ENCODE assay signal across 16 cellular contexts in the genomic region with DNA sequence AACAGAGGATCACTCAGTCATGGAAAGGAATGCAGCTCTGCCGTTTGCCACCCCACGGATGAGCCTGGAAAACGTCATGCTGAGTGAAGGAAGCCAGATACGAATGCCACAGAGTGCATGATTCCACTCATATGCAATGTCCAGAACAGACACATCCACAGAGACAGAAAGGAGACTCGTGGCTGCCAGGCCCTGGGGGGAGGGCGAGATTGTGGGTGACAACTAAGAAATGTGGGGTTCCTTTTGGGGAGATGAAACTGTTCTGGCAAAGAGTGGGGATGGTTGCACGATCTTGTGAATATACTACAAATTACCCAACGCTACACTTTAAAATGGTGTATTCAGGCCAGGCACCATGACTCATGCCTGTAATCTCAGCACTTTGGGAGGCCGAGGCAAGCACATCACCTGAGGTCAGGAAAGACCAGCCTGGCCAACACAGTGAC. TPM values are rescaled to one million over a fixed set of nuclear protein-coding genes. Genes with fewer than 3 reads are reported as not detected.
A peak's percentile ranks its signal among the peaks of the same experiment; 100 is the strongest.
DNase-seq lines count a peak whose midpoint lies in the region; ATAC-seq and TF ChIP-seq lines count a peak whose summit lies in the region.
"Had no signal": no experiment of that assay in that cellular context is flagged by ENCODE, and none has a peak within 500 bp of the region (broad histone marks: within the 10 kb centered on the region; RNA-seq: fewer than 3 reads in every experiment).

No MANE protein-coding gene starts in this region.

- 80 to 86% methylated on average over 9 of the region's 9 CpGs for WGBS in sigmoid colon, 2 donors
- WGBS in esophagus squamous epithelium, 2 donors: 58 to 61% methylated on average over 8 to 9 of the region's 9 CpGs

- DNase-seq in T-helper 2 cell treated with Interferon-gamma antibody and Interleukin-4, amounts not matched to agents 5 μg/mL and 100 μg/mL, for 36 hours (ENCODE audit: low spot score): no peak
- DNase-seq in T-helper 2 cell (no peak), T-helper 17 cell (no peak), Right ventricle myocardium superior (no peak), sigmoid colon (peak; percentile 86), esophagus squamous epithelium (lab: John Stamatoyannopoulos, UW) (no peak), DMS114 treated with DMSO at 0.1 percent for 48 hours (lab: John Stamatoyannopoulos, UW; ENCODE audit: unreplicated experiment) (no peak)
- DNase-seq: 8988T; activated effector memory CD4-positive, alpha-beta T cell treated with anti-CD3 and anti-CD28 coated beads, Interleukin-2, amount 50 U/mL, for 16 hours; gastrocnemius medialis; left lung; ovary; RPMI8226; substantia nigra had no signal

- TF ChIP-seq CTCF in sigmoid colon (IDR thresholded peaks at IDR 0.05) (no peak), esophagus squamous epithelium (IDR thresholded peaks at IDR 0.05) (no peak)

- H3K27ac ChIP-seq in sigmoid colon (peak overlapping the region; percentile 72 to 92 (median 88)), esophagus squamous epithelium (no peak overlapping the region)
- H3K27ac ChIP-seq: gastrocnemius medialis, left lung, ovary had no signal

- peaks cover 0 to 8% (median 3%) of the 10 kb centered on the region in 3 donors for H3K27me3 ChIP-seq in sigmoid colon
- H3K27me3 ChIP-seq in esophagus squamous epithelium: peaks cover 0 to 28% (median 0%) of the 10 kb centered on the region in 4 donors
- H3K27me3 ChIP-seq: ovary had no signal

- no peaks in the 10 kb centered on the region for H3K36me3 ChIP-seq in sigmoid colon
- no peaks in the 10 kb centered on the region for H3K36me3 ChIP-seq in esophagus squamous epithelium
- H3K36me3 ChIP-seq: gastrocnemius medialis, left lung, ovary had no signal

- H3K4me1 ChIP-seq in sigmoid colon: peaks cover 0 to 50% (median 37%) of the 10 kb centered on the region in 4 donors
- peaks cover 0 to 10% (median 8%) of the 10 kb centered on the region in 3 donors for H3K4me1 ChIP-seq in esophagus squamous epithelium
- H3K4me1 ChIP-seq: gastrocnemius medialis had no signal

- H3K36me3 Mint-ChIP-seq in T-helper 2 cell treated with Interferon-gamma antibody and Interleukin-4, amounts not matched to agents 5 μg/mL and 100 μg/mL, for 36 hours (ENCODE audit: low read depth): no peaks in the 10 kb centered on the region
- H3K36me3 Mint-ChIP-seq in T-helper 17 cell (ENCODE audit: low read depth): no peaks in the 10 kb centered on the region

- H3K9me3 ChIP-seq in T-helper 17 cell (ENCODE audit: control insufficient read depth, low read length, poor library complexity, severe bottlenecking) (no peaks in the 10 kb centered on the region), sigmoid colon (no peaks in the 10 kb centered on the region), esophagus squamous epithelium (no peaks in the 10 kb centered on the region)
- H3K9me3 ChIP-seq: gastrocnemius medialis, left lung, ovary had no signal

- H3K27ac Mint-ChIP-seq in T-helper 2 cell treated with Interferon-gamma antibody and Interleukin-4, amounts not matched to agents 5 μg/mL and 100 μg/mL, for 36 hours: peak overlapping the region; percentile 35
- peak overlapping the region; percentile 86 for H3K27ac Mint-ChIP-seq in T-helper 17 cell

- TF ChIP-seq EP300 in sigmoid colon (IDR thresholded peaks at IDR 0.05): peak; percentile 58 to 91 (median 73)

- ATAC-seq in T-helper 17 cell: no peak
- ATAC-seq in Right ventricle myocardium superior (ENCODE audit: poor library complexity): peak; percentile 91
- no peak for ATAC-seq in GM21390 (IDR thresholded peaks at IDR 0.05; ENCODE audit: unreplicated experiment)
- ATAC-seq: gastrocnemius medialis, left lung had no signal

- no peak overlapping the region for H3K4me3 Mint-ChIP-seq in T-helper 2 cell treated with Interferon-gamma antibody and Interleukin-4, amounts not matched to agents 5 μg/mL and 100 μg/mL, for 36 hours
- no peak overlapping the region for H3K4me3 Mint-ChIP-seq in T-helper 17 cell

- H3K27me3 Mint-ChIP-seq in T-helper 2 cell treated with Interferon-gamma antibody and Interleukin-4, amounts not matched to agents 5 μg/mL and 100 μg/mL, for 36 hours (ENCODE audit: low read depth): peaks cover 18% of the 10 kb centered on the region
- H3K27me3 Mint-ChIP-seq in T-helper 17 cell: no peaks in the 10 kb centered on the region

- H3K4me3 ChIP-seq in sigmoid colon: peak overlapping the region in 1 of 4 donors; percentile 9
- no peak overlapping the region for H3K4me3 ChIP-seq in esophagus squamous epithelium
- H3K4me3 ChIP-seq: gastrocnemius medialis, left lung, ovary had no signal

- H3K4me1 Mint-ChIP-seq in T-helper 2 cell treated with Interferon-gamma antibody and Interleukin-4, amounts not matched to agents 5 μg/mL and 100 μg/mL, for 36 hours (ENCODE audit: low read depth): peaks cover 11% of the 10 kb centered on the region
- peaks cover 3% of the 10 kb centered on the region for H3K4me1 Mint-ChIP-seq in T-helper 17 cell

- TF ChIP-seq POLR2A in sigmoid colon (IDR thresholded peaks at IDR 0.05) (no peak), esophagus squamous epithelium (IDR thresholded peaks at IDR 0.05) (no peak)

- H3K9me3 Mint-ChIP-seq in T-helper 2 cell treated with Interferon-gamma antibody and Interleukin-4, amounts not matched to agents 5 μg/mL and 100 μg/mL, for 36 hours: no peaks in the 10 kb centered on the region

- intact Hi-C loops in Right ventricle myocardium superior (cut with DNase I): no loop called here
- intact Hi-C loops in sigmoid colon (cut with DNase I): loop anchor here (2.0 kb wide), 1 partner anchor 57 kb away; no protein-coding TSS in a partner anchor
- intact Hi-C loops in esophagus squamous epithelium (cut with DNase I): no loop called here

RNA-seq across cellular contexts. Expression of a gene that starts 27.2 kb away (rescaled TPM):
- total RNA-seq in T-helper 17 cell (100 to 1,000 TPM; 124 to 133 TPM), Right ventricle myocardium superior (113 TPM), sigmoid colon (100 to 1,000 TPM in 1 of 4 donors, 10 to 100 TPM in 3; 84.9 to 167 (median 91.8) TPM), esophagus squamous epithelium (100 to 1,000 TPM; 106 to 178 (median 125) TPM)
- 100 to 1,000 TPM in 2 of 3 donors, 10 to 100 TPM in 1; 94.2 to 139 (median 109) TPM for polyA plus RNA-seq in sigmoid colon

RNA-seq across cellular contexts. Expression of a gene that starts 30.9 kb away (rescaled TPM):
- under 1 TPM; 0.65 to 0.99 TPM for total RNA-seq in T-helper 17 cell
- 0.35 TPM for total RNA-seq in Right ventricle myocardium superior
- 1 to 10 TPM in 3 of 4 donors, not detected in 1; 1.1 to 1.7 (median 1.5) TPM for total RNA-seq in sigmoid colon
- polyA plus RNA-seq in sigmoid colon: under 1 TPM in 1 of 3 donors, not detected in 2; 0.22 TPM
- total RNA-seq in esophagus squamous epithelium: under 1 TPM in 1 of 4 donors, not detected in 3; 0.04 TPM
- total RNA-seq: gastrocnemius medialis, NCI-H460 had no signal

RNA-seq across cellular contexts. Expression of a gene that starts 58.0 kb away (rescaled TPM):
- total RNA-seq in T-helper 17 cell: 1 to 10 TPM; 3.5 to 6.3 TPM
- total RNA-seq in Right ventricle myocardium superior: 8.4 TPM
- 10 to 100 TPM in 1 of 4 donors, 1 to 10 TPM in 3; 4.4 to 10.0 (median 4.7) TPM for total RNA-seq in sigmoid colon
- polyA plus RNA-seq in sigmoid colon: 10 to 100 TPM in 1 of 3 donors, 1 to 10 TPM in 2; 4.8 to 12.2 (median 8.1) TPM
- total RNA-seq in esophagus squamous epithelium: 1 to 10 TPM; 5.6 to 9.4 (median 8.4) TPM

Comparison
In these comparisons a context has a peak if more than half of its experiments do, and no peak if none do; other contexts are left out.
1. H3K27ac ChIP-seq: peak in sigmoid colon (4 of 4); none in esophagus squamous epithelium (0 of 4).